In genomic region chr5:14842117-14842516, GRCh38 we compare ENCODE assay signal across 1 cellular context.
A peak's percentile ranks its signal among the peaks of the same experiment; 100 is the strongest.
TF ChIP-seq lines count a peak whose summit lies in the region.

No MANE protein-coding gene starts in this region.

TF ChIP-seq in HepG2, 621 proteins besides CTCF, POLR2A, EP300 and RAD21 (continued from another document and continues in another):
- TF ChIP-seq ZBTB8A (CRISPR knock-in tag; IDR thresholded peaks at IDR 0.05; ENCODE audit: borderline replicate concordance, low read depth), result no peak
- TF ChIP-seq THAP9 (CRISPR knock-in tag; IDR thresholded peaks at IDR 0.05; ENCODE audit: borderline replicate concordance), result no peak
- TF ChIP-seq, protein P1, sequence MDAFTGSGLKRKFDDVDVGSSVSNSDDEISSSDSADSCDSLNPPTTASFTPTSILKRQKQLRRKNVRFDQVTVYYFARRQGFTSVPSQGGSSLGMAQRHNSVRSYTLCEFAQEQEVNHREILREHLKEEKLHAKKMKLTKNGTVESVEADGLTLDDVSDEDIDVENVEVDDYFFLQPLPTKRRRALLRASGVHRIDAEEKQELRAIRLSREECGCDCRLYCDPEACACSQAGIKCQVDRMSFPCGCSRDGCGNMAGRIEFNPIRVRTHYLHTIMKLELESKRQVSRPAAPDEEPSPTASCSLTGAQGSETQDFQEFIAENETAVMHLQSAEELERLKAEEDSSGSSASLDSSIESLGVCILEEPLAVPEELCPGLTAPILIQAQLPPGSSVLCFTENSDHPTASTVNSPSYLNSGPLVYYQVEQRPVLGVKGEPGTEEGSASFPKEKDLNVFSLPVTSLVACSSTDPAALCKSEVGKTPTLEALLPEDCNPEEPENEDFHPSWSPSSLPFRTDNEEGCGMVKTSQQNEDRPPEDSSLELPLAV (CRISPR knock-in tag; conservative IDR thresholded peaks at IDR 0.05; ENCODE audit: low read depth), result no peak
- 0 out of 2 replicates have a peak, but pooled peaks have one; percentile 22 for TF ChIP-seq RXRB (CRISPR knock-in tag; IDR thresholded peaks at IDR 0.05; ENCODE audit: borderline replicate concordance)
- no peak for TF ChIP-seq MYC (CRISPR knock-in tag; IDR thresholded peaks at IDR 0.05; ENCODE audit: borderline replicate concordance)
- no peak for TF ChIP-seq NFE2L2 (IDR thresholded peaks at IDR 0.05; ENCODE audit: low read length)
- no peak for TF ChIP-seq SMARCC2 (IDR thresholded peaks at IDR 0.05)
- TF ChIP-seq, protein P2, sequence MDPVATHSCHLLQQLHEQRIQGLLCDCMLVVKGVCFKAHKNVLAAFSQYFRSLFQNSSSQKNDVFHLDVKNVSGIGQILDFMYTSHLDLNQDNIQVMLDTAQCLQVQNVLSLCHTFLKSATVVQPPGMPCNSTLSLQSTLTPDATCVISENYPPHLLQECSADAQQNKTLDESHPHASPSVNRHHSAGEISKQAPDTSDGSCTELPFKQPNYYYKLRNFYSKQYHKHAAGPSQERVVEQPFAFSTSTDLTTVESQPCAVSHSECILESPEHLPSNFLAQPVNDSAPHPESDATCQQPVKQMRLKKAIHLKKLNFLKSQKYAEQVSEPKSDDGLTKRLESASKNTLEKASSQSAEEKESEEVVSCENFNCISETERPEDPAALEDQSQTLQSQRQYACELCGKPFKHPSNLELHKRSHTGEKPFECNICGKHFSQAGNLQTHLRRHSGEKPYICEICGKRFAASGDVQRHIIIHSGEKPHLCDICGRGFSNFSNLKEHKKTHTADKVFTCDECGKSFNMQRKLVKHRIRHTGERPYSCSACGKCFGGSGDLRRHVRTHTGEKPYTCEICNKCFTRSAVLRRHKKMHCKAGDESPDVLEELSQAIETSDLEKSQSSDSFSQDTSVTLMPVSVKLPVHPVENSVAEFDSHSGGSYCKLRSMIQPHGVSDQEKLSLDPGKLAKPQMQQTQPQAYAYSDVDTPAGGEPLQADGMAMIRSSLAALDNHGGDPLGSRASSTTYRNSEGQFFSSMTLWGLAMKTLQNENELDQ (CRISPR knock-in tag; IDR thresholded peaks at IDR 0.05; ENCODE audit: borderline replicate concordance), result no peak
- TF ChIP-seq, protein P3, sequence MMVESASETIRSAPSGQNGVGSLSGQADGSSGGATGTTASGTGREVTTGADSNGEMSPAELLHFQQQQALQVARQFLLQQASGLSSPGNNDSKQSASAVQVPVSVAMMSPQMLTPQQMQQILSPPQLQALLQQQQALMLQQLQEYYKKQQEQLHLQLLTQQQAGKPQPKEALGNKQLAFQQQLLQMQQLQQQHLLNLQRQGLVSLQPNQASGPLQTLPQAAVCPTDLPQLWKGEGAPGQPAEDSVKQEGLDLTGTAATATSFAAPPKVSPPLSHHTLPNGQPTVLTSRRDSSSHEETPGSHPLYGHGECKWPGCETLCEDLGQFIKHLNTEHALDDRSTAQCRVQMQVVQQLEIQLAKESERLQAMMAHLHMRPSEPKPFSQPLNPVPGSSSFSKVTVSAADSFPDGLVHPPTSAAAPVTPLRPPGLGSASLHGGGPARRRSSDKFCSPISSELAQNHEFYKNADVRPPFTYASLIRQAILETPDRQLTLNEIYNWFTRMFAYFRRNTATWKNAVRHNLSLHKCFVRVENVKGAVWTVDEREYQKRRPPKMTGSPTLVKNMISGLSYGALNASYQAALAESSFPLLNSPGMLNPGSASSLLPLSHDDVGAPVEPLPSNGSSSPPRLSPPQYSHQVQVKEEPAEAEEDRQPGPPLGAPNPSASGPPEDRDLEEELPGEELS (CRISPR knock-in tag; IDR thresholded peaks at IDR 0.05), result no peak
- no peak for TF ChIP-seq ZNF12 (CRISPR knock-in tag; IDR thresholded peaks at IDR 0.05)
- TF ChIP-seq MXI1 (IDR thresholded peaks at IDR 0.05; ENCODE audit: borderline replicate concordance, low read depth, low read length), result 0 out of 3 replicates have a peak, but pooled peaks have one; percentile 22
- peak; percentile 66; the same call in 1 of the 2 replicates for TF ChIP-seq RXRA (CRISPR knock-in tag; IDR thresholded peaks at IDR 0.05)
- no peak for TF ChIP-seq CEBPB (IDR thresholded peaks at IDR 0.05; ENCODE audit: borderline replicate concordance, low read depth, low read length)
- no peak for TF ChIP-seq ZNF790 (CRISPR knock-in tag; IDR thresholded peaks at IDR 0.05; ENCODE audit: borderline replicate concordance)
- peak; percentile 49 for TF ChIP-seq NFYB (CRISPR knock-in tag; IDR thresholded peaks at IDR 0.05)
- no peak for TF ChIP-seq ZNF589 (CRISPR knock-in tag; conservative IDR thresholded peaks at IDR 0.05)
- no peak for TF ChIP-seq ZNF138 (CRISPR knock-in tag; IDR thresholded peaks at IDR 0.05; ENCODE audit: low read depth)
- TF ChIP-seq KDM4B (CRISPR knock-in tag; IDR thresholded peaks at IDR 0.05), result no peak
- no peak for TF ChIP-seq ZNF354B (CRISPR knock-in tag; IDR thresholded peaks at IDR 0.05)
- TF ChIP-seq, protein P4, sequence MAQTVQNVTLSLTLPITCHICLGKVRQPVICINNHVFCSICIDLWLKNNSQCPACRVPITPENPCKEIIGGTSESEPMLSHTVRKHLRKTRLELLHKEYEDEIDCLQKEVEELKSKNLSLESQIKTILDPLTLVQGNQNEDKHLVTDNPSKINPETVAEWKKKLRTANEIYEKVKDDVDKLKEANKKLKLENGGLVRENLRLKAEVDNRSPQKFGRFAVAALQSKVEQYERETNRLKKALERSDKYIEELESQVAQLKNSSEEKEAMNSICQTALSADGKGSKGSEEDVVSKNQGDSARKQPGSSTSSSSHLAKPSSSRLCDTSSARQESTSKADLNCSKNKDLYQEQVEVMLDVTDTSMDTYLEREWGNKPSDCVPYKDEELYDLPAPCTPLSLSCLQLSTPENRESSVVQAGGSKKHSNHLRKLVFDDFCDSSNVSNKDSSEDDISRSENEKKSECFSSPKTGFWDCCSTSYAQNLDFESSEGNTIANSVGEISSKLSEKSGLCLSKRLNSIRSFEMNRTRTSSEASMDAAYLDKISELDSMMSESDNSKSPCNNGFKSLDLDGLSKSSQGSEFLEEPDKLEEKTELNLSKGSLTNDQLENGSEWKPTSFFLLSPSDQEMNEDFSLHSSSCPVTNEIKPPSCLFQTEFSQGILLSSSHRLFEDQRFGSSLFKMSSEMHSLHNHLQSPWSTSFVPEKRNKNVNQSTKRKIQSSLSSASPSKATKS (CRISPR knock-in tag; IDR thresholded peaks at IDR 0.05), result no peak
- no peak for TF ChIP-seq ZNF564 (CRISPR knock-in tag; IDR thresholded peaks at IDR 0.05)
- TF ChIP-seq ZNF772 (CRISPR knock-in tag; IDR thresholded peaks at IDR 0.05), result no peak
- TF ChIP-seq, protein P5, sequence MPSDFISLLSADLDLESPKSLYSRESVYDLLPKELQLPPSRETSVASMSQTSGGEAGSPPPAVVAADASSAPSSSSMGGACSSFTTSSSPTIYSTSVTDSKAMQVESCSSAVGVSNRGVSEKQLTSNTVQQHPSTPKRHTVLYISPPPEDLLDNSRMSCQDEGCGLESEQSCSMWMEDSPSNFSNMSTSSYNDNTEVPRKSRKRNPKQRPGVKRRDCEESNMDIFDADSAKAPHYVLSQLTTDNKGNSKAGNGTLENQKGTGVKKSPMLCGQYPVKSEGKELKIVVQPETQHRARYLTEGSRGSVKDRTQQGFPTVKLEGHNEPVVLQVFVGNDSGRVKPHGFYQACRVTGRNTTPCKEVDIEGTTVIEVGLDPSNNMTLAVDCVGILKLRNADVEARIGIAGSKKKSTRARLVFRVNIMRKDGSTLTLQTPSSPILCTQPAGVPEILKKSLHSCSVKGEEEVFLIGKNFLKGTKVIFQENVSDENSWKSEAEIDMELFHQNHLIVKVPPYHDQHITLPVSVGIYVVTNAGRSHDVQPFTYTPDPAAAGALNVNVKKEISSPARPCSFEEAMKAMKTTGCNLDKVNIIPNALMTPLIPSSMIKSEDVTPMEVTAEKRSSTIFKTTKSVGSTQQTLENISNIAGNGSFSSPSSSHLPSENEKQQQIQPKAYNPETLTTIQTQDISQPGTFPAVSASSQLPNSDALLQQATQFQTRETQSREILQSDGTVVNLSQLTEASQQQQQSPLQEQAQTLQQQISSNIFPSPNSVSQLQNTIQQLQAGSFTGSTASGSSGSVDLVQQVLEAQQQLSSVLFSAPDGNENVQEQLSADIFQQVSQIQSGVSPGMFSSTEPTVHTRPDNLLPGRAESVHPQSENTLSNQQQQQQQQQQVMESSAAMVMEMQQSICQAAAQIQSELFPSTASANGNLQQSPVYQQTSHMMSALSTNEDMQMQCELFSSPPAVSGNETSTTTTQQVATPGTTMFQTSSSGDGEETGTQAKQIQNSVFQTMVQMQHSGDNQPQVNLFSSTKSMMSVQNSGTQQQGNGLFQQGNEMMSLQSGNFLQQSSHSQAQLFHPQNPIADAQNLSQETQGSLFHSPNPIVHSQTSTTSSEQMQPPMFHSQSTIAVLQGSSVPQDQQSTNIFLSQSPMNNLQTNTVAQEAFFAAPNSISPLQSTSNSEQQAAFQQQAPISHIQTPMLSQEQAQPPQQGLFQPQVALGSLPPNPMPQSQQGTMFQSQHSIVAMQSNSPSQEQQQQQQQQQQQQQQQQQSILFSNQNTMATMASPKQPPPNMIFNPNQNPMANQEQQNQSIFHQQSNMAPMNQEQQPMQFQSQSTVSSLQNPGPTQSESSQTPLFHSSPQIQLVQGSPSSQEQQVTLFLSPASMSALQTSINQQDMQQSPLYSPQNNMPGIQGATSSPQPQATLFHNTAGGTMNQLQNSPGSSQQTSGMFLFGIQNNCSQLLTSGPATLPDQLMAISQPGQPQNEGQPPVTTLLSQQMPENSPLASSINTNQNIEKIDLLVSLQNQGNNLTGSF (CRISPR knock-in tag; IDR thresholded peaks at IDR 0.05), result no peak
- TF ChIP-seq AGO1 (IDR thresholded peaks at IDR 0.05; ENCODE audit: low read depth, low read length, poor library complexity, severe bottlenecking), result no peak
- TF ChIP-seq, protein P6, sequence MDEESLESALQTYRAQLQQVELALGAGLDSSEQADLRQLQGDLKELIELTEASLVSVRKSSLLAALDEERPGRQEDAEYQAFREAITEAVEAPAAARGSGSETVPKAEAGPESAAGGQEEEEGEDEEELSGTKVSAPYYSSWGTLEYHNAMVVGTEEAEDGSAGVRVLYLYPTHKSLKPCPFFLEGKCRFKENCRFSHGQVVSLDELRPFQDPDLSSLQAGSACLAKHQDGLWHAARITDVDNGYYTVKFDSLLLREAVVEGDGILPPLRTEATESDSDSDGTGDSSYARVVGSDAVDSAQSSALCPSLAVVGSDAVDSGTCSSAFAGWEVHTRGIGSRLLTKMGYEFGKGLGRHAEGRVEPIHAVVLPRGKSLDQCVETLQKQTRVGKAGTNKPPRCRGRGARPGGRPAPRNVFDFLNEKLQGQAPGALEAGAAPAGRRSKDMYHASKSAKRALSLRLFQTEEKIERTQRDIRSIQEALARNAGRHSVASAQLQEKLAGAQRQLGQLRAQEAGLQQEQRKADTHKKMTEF (CRISPR knock-in tag; IDR thresholded peaks at IDR 0.05), result no peak
- no peak for TF ChIP-seq ZFP62 (CRISPR knock-in tag; IDR thresholded peaks at IDR 0.05)
- no peak for TF ChIP-seq ZNF543 (CRISPR knock-in tag; IDR thresholded peaks at IDR 0.05)
- no peak for TF ChIP-seq GPBP1L1 (CRISPR knock-in tag; IDR thresholded peaks at IDR 0.05)
- TF ChIP-seq STAT6 (CRISPR knock-in tag; IDR thresholded peaks at IDR 0.05; ENCODE audit: borderline replicate concordance), result no peak
- peak; percentile 38 for TF ChIP-seq FOSL2 (CRISPR knock-in tag; IDR thresholded peaks at IDR 0.05)
